Comparison of ENCODE assay signal across 8 cellular contexts in genomic region chr10:120456626-120457430, GRCh38. TPM values are rescaled to one million over a fixed set of nuclear protein-coding genes. Genes with fewer than 3 reads are reported as not detected.
DNase-seq lines count a peak whose midpoint lies in the region; ATAC-seq and TF ChIP-seq lines count a peak whose summit lies in the region.

Gene PLPP4, plus strand, starts transcription at chr10:120457227. Its CDS starts 79 bp downstream, at chr10:120457306.

- no peaks in the 10 kb centered on the region for H3K9me3 ChIP-seq in body of pancreas

- DNase-seq in G401 (ENCODE audit: low spot score) (peak; percentile 53), KBM-7 (peak; percentile 28), body of pancreas (peak; percentile 13 to 53 (median 26)), iris pigment epithelial cell (ENCODE audit: low read depth) (peak; percentile 60), NCI-H1694 (lab: John Stamatoyannopoulos, UW) (no peak), HuH-7 (ENCODE audit: low spot score) (no peak)

- H3K27me3 ChIP-seq in body of pancreas: peaks cover 0 to 16% of the 10 kb centered on the region in 2 donors

- ATAC-seq in body of pancreas: peak; percentile 57
- ATAC-seq in GM19455 (IDR thresholded peaks at IDR 0.05; ENCODE audit: unreplicated experiment): no peak

- no peak for TF ChIP-seq POLR2A in body of pancreas (IDR thresholded peaks at IDR 0.05)

- H3K4me1 ChIP-seq in body of pancreas: peaks cover 24% of the 10 kb centered on the region

- H3K4me3 ChIP-seq in body of pancreas (no peak within 1 kb of the TSS), skin epidermis (peak within 1 kb of the TSS; percentile 12 to 52 (median 39))

- no peaks in the 10 kb centered on the region for H3K36me3 ChIP-seq in body of pancreas (replicated peaks in 1 of 2; ENCODE audit: insufficient read depth in 1 of 2, low read depth in 2 of 2)

- H3K27ac ChIP-seq in body of pancreas (no peak within 1 kb of the TSS), skin epidermis (peak within 1 kb of the TSS in 6 of 21 experiments; percentile 3 to 73 (median 58))

- 1% methylated on average over 40 of the region's 92 CpGs; no CpG with 5 or more reads in 1 of the 2 donors for WGBS in body of pancreas, 2 donors

- in situ Hi-C loops in G401 (cut with HindIII; ENCODE audit: low sequenced_read_pairs) (no loop called here), KBM-7 (cut with MboI; ENCODE audit: low pct_unique_long_range_greater_than_20kb, low sequenced_read_pairs) (no loop called here)

- intact Hi-C loops in body of pancreas (cut with DNase I): no loop called here

- TF ChIP-seq CTCF in body of pancreas (IDR thresholded peaks at IDR 0.05): peak in 1 of 7 experiments; percentile 4

RNA-seq across cellular contexts. Expression of gene PLPP4, which starts in this region (rescaled TPM):
- total RNA-seq in G401 (2014; rRNA removed; shearing (Covaris generic)): not detected in 2 replicates
- under 1 TPM in 1 of 2 donors, not detected in 1; 0.78 TPM for total RNA-seq in body of pancreas

Comparison
In these comparisons a context has a peak if more than half of its experiments do, and no peak if none do; other contexts are left out.
1. Peak in DNase-seq in G401; RNA of the gene not detected or under 1 TPM.
2. Peak in DNase-seq and ATAC-seq in body of pancreas; RNA of the gene not detected or under 1 TPM.
3. DNase-seq: peak in KBM-7 (single experiment) and iris pigment epithelial cell (single experiment); none in NCI-H1694 (single experiment) and HuH-7 (single experiment).
4. H3K4me3 ChIP-seq: peak in skin epidermis (7 of 7); none in body of pancreas (0 of 2).